Comparison of ENCODE assay signal across 21 cellular contexts in the genomic region with DNA sequence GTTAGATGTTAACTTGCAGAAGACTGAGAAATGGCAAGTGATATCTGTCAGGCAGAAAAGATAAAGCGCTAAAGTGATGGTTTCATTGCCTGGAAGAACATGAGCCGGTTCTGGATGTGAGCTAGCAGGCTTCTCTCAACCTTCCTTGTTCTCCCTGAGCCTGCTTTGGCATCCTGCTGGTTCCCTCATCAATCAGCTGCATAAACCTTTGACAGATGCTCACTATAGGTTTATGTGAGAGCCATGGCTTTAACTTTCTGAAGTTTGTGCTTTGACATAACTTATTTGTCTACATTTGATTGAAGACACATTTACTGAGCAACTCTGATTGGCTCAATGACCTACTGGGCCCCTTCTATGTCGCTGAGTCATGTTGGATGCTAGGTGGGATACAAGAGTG.
"Had no signal": no experiment of that assay in that cellular context is flagged by ENCODE, and none has a peak within 500 bp of the region (broad histone marks: within the 10 kb centered on the region; RNA-seq: fewer than 3 reads in every experiment).

No MANE protein-coding gene starts in this region.

- FAIRE-seq: HTR-8/SVneo had no signal

- DNase-seq: KBM-7, MV-4-11, NCI-H1048, NCI-H1105, NCI-H1417, NCI-H1436 treated with DMSO at 0.1 percent for 48 hours, NCI-H1694, NCI-H187 treated with DMSO at 0.1 percent for 48 hours, NCI-H2029 treated with DMSO at 0.1 percent for 48 hours, NCI-H2171 treated with DMSO at 0.1 percent for 48 hours, NCI-H345, NCI-H524 treated with DMSO at 0.1 percent for 48 hours, NCI-H69, NCI-H774, Right ventricle myocardium superior, RPMI8226, SIG-M5 had no signal

- H3K27me3 ChIP-seq: SJSA1 had no signal

- H3K36me3 ChIP-seq: SJSA1 had no signal

- H3K4me3 ChIP-seq: SJSA1, SK-N-MC had no signal

- H3K9me3 ChIP-seq: SJSA1 had no signal

- H3K27ac ChIP-seq: HL-60, SJSA1, SK-N-MC had no signal
